In the genomic region with DNA sequence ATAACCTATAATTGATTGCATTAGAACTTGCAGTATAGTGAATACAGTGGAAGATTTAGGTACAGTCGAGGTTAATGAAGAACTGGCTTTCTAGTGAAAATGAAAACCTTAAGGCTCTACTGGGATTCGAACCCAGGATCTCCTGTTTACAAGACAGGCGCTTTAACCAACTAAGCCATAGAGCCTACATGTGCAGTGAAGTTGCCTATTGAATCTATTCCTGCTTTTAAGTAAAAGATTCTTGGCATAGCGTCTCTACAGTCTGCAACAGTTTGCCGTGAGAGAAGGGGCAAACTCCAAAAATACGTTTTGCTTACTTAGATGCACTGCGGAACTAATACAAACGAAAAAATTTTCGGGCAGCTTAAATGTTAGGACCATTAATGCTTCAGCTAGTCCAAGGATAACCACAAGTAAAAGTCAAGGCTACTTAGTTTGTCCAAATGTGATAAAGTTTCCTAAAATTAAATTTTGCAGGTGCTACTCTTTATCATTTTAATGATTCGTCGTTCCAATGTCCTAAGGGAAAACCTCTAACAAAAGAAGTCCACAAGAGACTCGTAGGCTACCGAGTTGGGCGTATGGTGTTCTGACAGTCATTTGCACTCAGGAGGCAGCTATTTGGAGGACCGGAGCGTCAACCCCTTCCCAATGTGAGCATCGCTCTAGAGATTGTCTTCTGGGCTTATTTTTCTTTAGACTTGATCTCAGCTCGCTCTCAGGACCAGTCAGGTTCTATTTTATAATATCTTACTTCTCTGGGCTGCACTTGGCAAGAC, we compare ENCODE assay signal across 8 cellular contexts. TPM values are rescaled to one million over a fixed set of nuclear protein-coding genes. Genes with fewer than 3 reads are reported as not detected.
DNase-seq lines count a peak whose midpoint lies in the region; ATAC-seq, FAIRE-seq and TF ChIP-seq lines count a peak whose summit lies in the region.

No MANE protein-coding gene starts in this region.

- FAIRE-seq in endothelial cell of umbilical vein (lab: Jason Lieb, UNC): peak; percentile 78

- peak overlapping the region; percentile 46 for H2AFZ ChIP-seq in endothelial cell of umbilical vein (ENCODE audit: low read depth, low read length)

- POLR2A ChIA-PET in endothelial cell of umbilical vein (lab: Charles Lee): no interaction called here

- H3K4me1 ChIP-seq in endothelial cell of umbilical vein (ENCODE audit: control insufficient read depth, extremely low read depth, insufficient read depth, low read length) (peaks cover 4% of the 10 kb centered on the region), ovary (ENCODE audit: insufficient read depth) (no peaks in the 10 kb centered on the region)

- H3K27ac ChIP-seq in endothelial cell of umbilical vein (ENCODE audit: insufficient read depth, low read depth, low read length) (no peak overlapping the region), ovary (no peak overlapping the region)

- no TSS peak for BruUV-seq in endothelial cell of umbilical vein (replicated peaks; lab: Mats Ljungman, UMichigan)

- H3K36me3 ChIP-seq in endothelial cell of umbilical vein (ENCODE audit: control insufficient read depth in 2 of 2, extremely low read depth in 1 of 2, insufficient read depth in 2 of 2, low read length in 2 of 2): no peaks in the 10 kb centered on the region
- H3K36me3 ChIP-seq in ovary: no peaks in the 10 kb centered on the region

- TF ChIP-seq CTCF in endothelial cell of umbilical vein (IDR thresholded peaks at IDR 0.05; ENCODE audit: extremely low read depth in 1 of 2, insufficient read depth in 1 of 2, low read depth in 1 of 2, low read length in 2 of 2): no peak
- TF ChIP-seq CTCF in ovary (IDR thresholded peaks at IDR 0.05): no peak

- no peak overlapping the region for H3K9ac ChIP-seq in endothelial cell of umbilical vein (replicated peaks; ENCODE audit: extremely low read depth, insufficient read depth, low read length)

- peak overlapping the region; percentile 1 to 72 (median 66) for H3K4me3 ChIP-seq in endothelial cell of umbilical vein (replicated peaks in 1 of 3; ENCODE audit: insufficient read depth in 1 of 3, low read depth in 1 of 3, low read length in 3 of 3)
- H3K4me3 ChIP-seq in ovary: peak overlapping the region; percentile 21

- H4K20me1 ChIP-seq in endothelial cell of umbilical vein (replicated peaks; ENCODE audit: control insufficient read depth, extremely low read depth, insufficient read depth, low read length): no peaks in the 10 kb centered on the region

- H3K27me3 ChIP-seq in endothelial cell of umbilical vein (ENCODE audit: control insufficient read depth in 2 of 2, insufficient read depth in 2 of 2, low read length in 2 of 2) (peaks cover 13 to 39% of the 10 kb centered on the region in 2 experiments), ovary (no peaks in the 10 kb centered on the region)

- dilution Hi-C loops in endothelial cell of umbilical vein (cut with MboI; ENCODE audit: extremely low pct_ligation_motif_present, low sequenced_read_pairs): no loop called here

- no peak for ATAC-seq in GM19023 (IDR thresholded peaks at IDR 0.05; ENCODE audit: unreplicated experiment)

- peak overlapping the region; percentile 86 for H3K4me2 ChIP-seq in endothelial cell of umbilical vein (ENCODE audit: insufficient read depth, low read length)

- WGBS in ovary, 3 donors: 2 to 5% (median 3%) methylated on average over 18 of the region's 18 CpGs

- no peaks in the 10 kb centered on the region for H3K9me1 ChIP-seq in endothelial cell of umbilical vein (replicated peaks; ENCODE audit: control insufficient read depth, extremely low read depth, insufficient read depth, low read length)

- peak; percentile 18 for DNase-seq in activated CD4-positive, alpha-beta T cell treated with anti-CD3 and anti-CD28 coated beads for 48 hours
- DNase-seq in activated CD4-positive, alpha-beta T cell treated with anti-CD3 and anti-CD28 coated beads, Interleukin-2, amount 50 U/mL, for 4 hours: no peak
- DNase-seq in HT1080 (ENCODE audit: low read depth): peak; percentile 87
- DNase-seq in RPMI7951 (ENCODE audit: low read depth): peak; percentile 71
- peak; percentile 72 for DNase-seq in endothelial cell of umbilical vein (ENCODE audit: low read depth, low spot score)
- DNase-seq in ovary: no peak
- no peak for DNase-seq in GOT3 (lab: John Stamatoyannopoulos, UW)

- no peaks in the 10 kb centered on the region for H3K9me3 ChIP-seq in endothelial cell of umbilical vein (replicated peaks; ENCODE audit: control insufficient read depth, insufficient read depth, low read length)
- no peaks in the 10 kb centered on the region for H3K9me3 ChIP-seq in ovary

- TF ChIP-seq POLR2A in endothelial cell of umbilical vein (IDR thresholded peaks at IDR 0.05; ENCODE audit: low read depth, low read length): no peak
- TF ChIP-seq POLR2A in ovary (IDR thresholded peaks at IDR 0.05): no peak

- no peak for TF ChIP-seq EP300 in ovary (IDR thresholded peaks at IDR 0.05)

- intact Hi-C loops in endothelial cell of umbilical vein (cut with micrococcal nuclease): loop anchor here (1.0 kb wide), 1 partner anchor 15 kb away; no protein-coding TSS in a partner anchor
- intact Hi-C loops in ovary (cut with DNase I): no loop called here

- H3K79me2 ChIP-seq in endothelial cell of umbilical vein (ENCODE audit: control insufficient read depth, insufficient read depth, low read length): no peaks in the 10 kb centered on the region

- CTCF ChIA-PET in endothelial cell of umbilical vein (lab: Charles Lee): interaction anchor here (1.0 to 1.7 kb wide), 2 partner anchors 9 to 15 kb away, joined by 3 to 6 read pairs; no protein-coding TSS in a partner anchor

TF ChIP-seq in endothelial cell of umbilical vein, 7 proteins besides CTCF, POLR2A, EP300 and RAD21:
- TF ChIP-seq JUN (IDR thresholded peaks at IDR 0.05; ENCODE audit: borderline replicate concordance, insufficient read depth, insufficient read length, low read depth) (no peak), GATA2 (IDR thresholded peaks at IDR 0.05; ENCODE audit: insufficient read depth, insufficient read length, low read depth, low read length) (no peak), POLR2AphosphoS5 (IDR thresholded peaks at IDR 0.05; ENCODE audit: insufficient read depth, low read depth, low read length) (no peak), EZH2 (IDR thresholded peaks at IDR 0.05; ENCODE audit: borderline replicate concordance, low read depth, low read length, severe bottlenecking) (no peak), FOS (IDR thresholded peaks at IDR 0.05; ENCODE audit: borderline replicate concordance, insufficient read depth, low read length) (no peak), MYC (IDR thresholded peaks at IDR 0.05; ENCODE audit: low read depth, low read length) (no peak)
- TF ChIP-seq, protein P1, sequence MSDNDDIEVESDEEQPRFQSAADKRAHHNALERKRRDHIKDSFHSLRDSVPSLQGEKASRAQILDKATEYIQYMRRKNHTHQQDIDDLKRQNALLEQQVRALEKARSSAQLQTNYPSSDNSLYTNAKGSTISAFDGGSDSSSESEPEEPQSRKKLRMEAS (IDR thresholded peaks at IDR 0.05; ENCODE audit: insufficient read depth, insufficient read length): no peak

RNA-seq across cellular contexts. Expression of a gene that starts 31.3 kb away (rescaled TPM):
- 0.43 and 0.84 TPM in 2 replicates for total RNA-seq in HT1080 (2014; rRNA removed; shearing (Covaris generic))
- polyA plus RNA-seq in HT1080 (2015; cell fraction: cytosol; rRNA removed): 0.35 and 0.49 TPM in 2 replicates
- polyA plus RNA-seq in HT1080 (2015; cell fraction: nucleus; rRNA removed): 2.5 and 2.6 TPM in 2 replicates
- 4.0 and 8.4 TPM in 2 replicates for total RNA-seq in RPMI7951 (2014; rRNA removed; shearing (Covaris generic))
- total RNA-seq in endothelial cell of umbilical vein (1.6 and 1.7 TPM in 2 replicates), ovary (1 to 10 TPM; 3.0 to 6.8 (median 4.7) TPM)
- polyA plus RNA-seq in endothelial cell of umbilical vein (0.28 and 0.53 TPM in 2 replicates), ovary (1 to 10 TPM; 2.0 to 2.3 TPM)
- 0.65 and 0.86 TPM in 2 replicates for polyA plus RNA-seq in endothelial cell of umbilical vein (2011; cell fraction: cytosol; rRNA removed)
- 4.4 and 5.8 TPM in 2 replicates for polyA plus RNA-seq in endothelial cell of umbilical vein (2011; cell fraction: nucleus; rRNA removed)
- polyA plus RNA-seq in endothelial cell of umbilical vein (2012): 0.45 and 0.74 TPM in 2 replicates
- 4.0 and 5.7 TPM in 2 replicates for polyA minus RNA-seq in endothelial cell of umbilical vein
- polyA minus RNA-seq in endothelial cell of umbilical vein (2011; cell fraction: cytosol; rRNA and poly(A)+ RNA removed): not detected
- 4.3 and 5.0 TPM in 2 replicates for polyA minus RNA-seq in endothelial cell of umbilical vein (2011; cell fraction: nucleus; rRNA and poly(A)+ RNA removed)

RNA-seq across cellular contexts. Expression of a gene that starts 41.0 kb away (rescaled TPM):
- not detected in 2 replicates for total RNA-seq in HT1080 (2014; rRNA removed; shearing (Covaris generic))
- not detected in 2 replicates for polyA plus RNA-seq in HT1080 (2015; cell fraction: cytosol; rRNA removed)
- polyA plus RNA-seq in HT1080 (2015; cell fraction: nucleus; rRNA removed): not detected in 2 replicates
- total RNA-seq in RPMI7951 (2014; rRNA removed; shearing (Covaris generic)): not detected in 2 replicates
- total RNA-seq in endothelial cell of umbilical vein (not detected in 2 replicates), ovary (not detected)
- polyA plus RNA-seq in endothelial cell of umbilical vein (not detected in 2 replicates), ovary (not detected)
- polyA plus RNA-seq in endothelial cell of umbilical vein (2011; cell fraction: cytosol; rRNA removed): not detected in 2 replicates
- not detected in 2 replicates for polyA plus RNA-seq in endothelial cell of umbilical vein (2011; cell fraction: nucleus; rRNA removed)
- not detected in 2 replicates for polyA plus RNA-seq in endothelial cell of umbilical vein (2012)
- polyA minus RNA-seq in endothelial cell of umbilical vein: not detected in 2 replicates
- not detected for polyA minus RNA-seq in endothelial cell of umbilical vein (2011; cell fraction: cytosol; rRNA and poly(A)+ RNA removed)
- not detected in 2 replicates for polyA minus RNA-seq in endothelial cell of umbilical vein (2011; cell fraction: nucleus; rRNA and poly(A)+ RNA removed)

RNA-seq across cellular contexts. Expression of a gene that starts 51.1 kb away (rescaled TPM):
- total RNA-seq in HT1080 (2014; rRNA removed; shearing (Covaris generic)): not detected in 2 replicates
- polyA plus RNA-seq in HT1080 (2015; cell fraction: cytosol; rRNA removed): not detected in 2 replicates
- polyA plus RNA-seq in HT1080 (2015; cell fraction: nucleus; rRNA removed): not detected in 2 replicates
- total RNA-seq in RPMI7951 (2014; rRNA removed; shearing (Covaris generic)): not detected in 2 replicates
- not detected in 2 replicates for total RNA-seq in endothelial cell of umbilical vein
- polyA plus RNA-seq in endothelial cell of umbilical vein: not detected in 2 replicates
- polyA plus RNA-seq in endothelial cell of umbilical vein (2011; cell fraction: cytosol; rRNA removed): not detected in 2 replicates
- polyA plus RNA-seq in endothelial cell of umbilical vein (2011; cell fraction: nucleus; rRNA removed): not detected in 2 replicates
- polyA plus RNA-seq in endothelial cell of umbilical vein (2012): not detected in 2 replicates
- not detected in 2 replicates for polyA minus RNA-seq in endothelial cell of umbilical vein
- polyA minus RNA-seq in endothelial cell of umbilical vein (2011; cell fraction: cytosol; rRNA and poly(A)+ RNA removed): not detected
- not detected in 2 replicates for polyA minus RNA-seq in endothelial cell of umbilical vein (2011; cell fraction: nucleus; rRNA and poly(A)+ RNA removed)
- total RNA-seq in ovary: not detected
- polyA plus RNA-seq in ovary: not detected

Comparison
In these comparisons a context has a peak if more than half of its experiments do, and no peak if none do; other contexts are left out.
1. DNase-seq: peak in activated CD4-positive, alpha-beta T cell treated with anti-CD3 and anti-CD28 coated beads for 48 hours (single experiment), HT1080 (single experiment), RPMI7951 (single experiment) and endothelial cell of umbilical vein (single experiment); none in activated CD4-positive, alpha-beta T cell treated with anti-CD3 and anti-CD28 coated beads, Interleukin-2, amount 50 U/mL, for 4 hours (0 of 2), ovary (0 of 5) and GOT3 (single experiment).